Comparison of ENCODE assay signal across 6 cellular contexts in genomic region chr17:33716937-33717336, GRCh38.
"Had no signal": no experiment of that assay in that cellular context is flagged by ENCODE, and none has a peak within 500 bp of the region (broad histone marks: within the 10 kb centered on the region; RNA-seq: fewer than 3 reads in every experiment).

No MANE protein-coding gene starts in this region.

- H3K27ac ChIP-seq: HL-60 had no signal

- H3K4me3 ChIP-seq: K562 had no signal

- ATAC-seq: HepG2, K562 had no signal

- DNase-seq: IMR-90, KBM-7, KG1 had no signal
